In genomic region chr15:78859971-78860733, GRCh38 we compare ENCODE assay signal across 8 cellular contexts. TPM values are rescaled to one million over a fixed set of nuclear protein-coding genes. Genes with fewer than 3 reads are reported as not detected.
DNase-seq lines count a peak whose midpoint lies in the region; ATAC-seq and TF ChIP-seq lines count a peak whose summit lies in the region.

No MANE protein-coding gene starts in this region.

- POLR2A ChIA-PET in AG04449 (lab: Yijun Ruan, JAX), result interaction anchor here (1.6 kb wide), 1 partner anchor 13 kb away, joined by 21 read pairs; the partner anchor contains the start of gene MORF4L1

- DNase-seq in AG04449 (ENCODE audit: low read depth, low spot score) (no peak), NOMO-1 treated with DMSO at 0.1 percent for 48 hours (lab: John Stamatoyannopoulos, UW; ENCODE audit: unreplicated experiment) (peak; percentile 75), epidermal melanocyte (ENCODE audit: insufficient read length, low spot score) (peak; percentile 66), mucosa of descending colon (peak; percentile 79 to 81 (median 80))
- peak; percentile 94 for DNase-seq in activated CD8-positive, alpha-beta memory T cell treated with anti-CD3 and anti-CD28 coated beads, Interleukin-2, amount 50 U/mL, for 48 hours
- DNase-seq in stimulated activated CD8-positive, alpha-beta memory T cell treated with anti-CD3 and anti-CD28 coated beads, Interleukin-2, amount 100 ng/mL, for 1 hour (ENCODE audit: low read depth in 2 of 2), result peak; percentile 30 to 36

- peaks cover 4% of the 10 kb centered on the region for H3K4me1 ChIP-seq in mucosa of descending colon (ENCODE audit: low read depth)

- TF ChIP-seq CTCF in AG04449 (IDR thresholded peaks at IDR 0.05; ENCODE audit: insufficient read depth, low read length, missing control alignments) (peak; percentile 33), mucosa of descending colon (IDR thresholded peaks at IDR 0.05) (peak; percentile 23)

- CTCF ChIA-PET in AG04449 (lab: Yijun Ruan, JAX), result interaction anchor here (0.9 to 2.1 kb wide), 6 partner anchors 11 to 48 kb away, joined by 3 to 11 read pairs (median 4); partner anchors contain the start of genes ADAMTS7 and MORF4L1

- H3K4me3 ChIP-seq in AG04449 (ENCODE audit: low read depth, low read length), result peak overlapping the region; percentile 50
- H3K4me3 ChIP-seq in mucosa of descending colon, result no peak overlapping the region

- ATAC-seq in GM18870 (IDR thresholded peaks at IDR 0.05; ENCODE audit: unreplicated experiment), result peak; percentile 60
- peak; percentile 77 for ATAC-seq in HG03460 (IDR thresholded peaks at IDR 0.05; ENCODE audit: unreplicated experiment)
- ATAC-seq in mucosa of descending colon, result peak; percentile 93

- no peaks in the 10 kb centered on the region for H3K9me3 ChIP-seq in mucosa of descending colon

- H3K36me3 ChIP-seq in mucosa of descending colon (ENCODE audit: low read depth), result no peaks in the 10 kb centered on the region

- intact Hi-C loops in mucosa of descending colon (cut with DNase I, micrococcal nuclease), result no loop called here

RNA-seq across cellular contexts. Expression of gene MORF4L1, which starts 12.5 kb away (rescaled TPM):
- 100 to 1,000 TPM; 151 to 307 (median 188) TPM for total RNA-seq in mucosa of descending colon

RNA-seq across cellular contexts. Expression of gene ADAMTS7, which starts 48.9 kb away (rescaled TPM):
- total RNA-seq in mucosa of descending colon, result 1 to 10 TPM; 1.3 to 5.7 (median 1.8) TPM
